Comparison of ENCODE assay signal across 19 cellular contexts in the genomic region with DNA sequence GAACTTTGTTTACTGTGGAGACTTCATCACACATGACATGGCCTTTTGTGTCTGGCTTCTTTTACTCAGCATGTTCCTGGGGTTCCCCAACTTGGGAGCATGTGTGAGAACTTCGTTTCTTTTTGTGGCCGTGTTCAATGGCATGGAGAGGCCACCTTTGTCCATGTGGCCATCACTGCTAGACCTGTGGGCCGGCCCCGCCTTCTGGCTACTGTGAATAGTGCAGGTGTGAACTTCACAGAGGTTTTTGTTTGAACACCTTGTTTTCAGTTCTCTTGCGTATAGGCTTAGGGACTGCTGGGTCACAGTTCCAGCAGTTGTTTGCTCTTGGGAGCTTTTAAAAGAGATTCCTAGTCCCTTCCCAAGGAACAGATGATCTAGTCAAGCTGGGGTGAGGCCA. TPM values are rescaled to one million over a fixed set of nuclear protein-coding genes. Genes with fewer than 3 reads are reported as not detected.
DNase-seq lines count a peak whose midpoint lies in the region; ATAC-seq, FAIRE-seq and TF ChIP-seq lines count a peak whose summit lies in the region.
"Had no signal": no experiment of that assay in that cellular context is flagged by ENCODE, and none has a peak within 500 bp of the region (broad histone marks: within the 10 kb centered on the region; RNA-seq: fewer than 3 reads in every experiment).

No MANE protein-coding gene starts in this region.

- no peaks in the 10 kb centered on the region for H3K4me1 Mint-ChIP-seq in HFFc6 (ENCODE audit: low read depth)
- H3K4me1 Mint-ChIP-seq: stimulated activated effector memory CD8-positive, alpha-beta T cell treated with anti-CD3 and anti-CD28 coated beads, Interleukin-12 subunit alpha, Interleukin-12 subunit beta, amount 100 ng/mL, for 72 hours had no signal

- no peak overlapping the region for H3K4me2 ChIP-seq in GM12878 (ENCODE audit: control insufficient read depth, insufficient read depth)

- H2AFZ ChIP-seq in GM12878 (ENCODE audit: control insufficient read depth, low read depth, low read length) = no peak overlapping the region

- POLR2A ChIA-PET in AG04450 (lab: Yijun Ruan, JAX) (no interaction called here), GM12878 (lab: Charles Lee) (no interaction called here)

- no peak overlapping the region for H3K4me3 ChIP-seq in AG04450 (ENCODE audit: low read depth, low read length)
- no peak overlapping the region for H3K4me3 ChIP-seq in GM12878
- H3K4me3 ChIP-seq in right lobe of liver = no peak overlapping the region
- H3K4me3 ChIP-seq: dorsolateral prefrontal cortex had no signal

- H3K79me2 ChIP-seq in GM12878 (ENCODE audit: control insufficient read depth, insufficient read depth, low read length) = no peaks in the 10 kb centered on the region

- in situ Hi-C loops in GM12878 (cut with MboI) (no loop called here), GM13977 (cut with MboI; ENCODE audit: low pct_unique_long_range_greater_than_20kb, low sequenced_read_pairs, unreplicated experiment) (no loop called here)

- H3K9me3 ChIP-seq in AG04450 (ENCODE audit: control insufficient read depth, insufficient read depth, low read length) = no peaks in the 10 kb centered on the region; the same call in 1 of the 2 replicates
- H3K9me3 ChIP-seq in GM12878 (replicated peaks; ENCODE audit: control insufficient read depth, insufficient read depth, low read length) = no peaks in the 10 kb centered on the region
- H3K9me3 ChIP-seq in right lobe of liver = no peaks in the 10 kb centered on the region

- BruUV-seq in GM12878 (replicated peaks; lab: Mats Ljungman, UMichigan) = TSS peak; percentile 45

- intact Hi-C loops in GM12878 (cut with micrococcal nuclease; ENCODE audit: unreplicated experiment) (no loop called here), right lobe of liver (cut with DNase I) (loop anchor here (10.0 kb wide), 2 partner anchors 124 to 224 kb away; no protein-coding TSS in a partner anchor)

- H3K9me3 Mint-ChIP-seq in HFFc6 = no peaks in the 10 kb centered on the region
- H3K9me3 Mint-ChIP-seq: activated naive CD8-positive, alpha-beta T cell treated with anti-CD3 and anti-CD28 coated beads, Interleukin-2, amount 50 U/mL, for 24 hours; stimulated activated effector memory CD8-positive, alpha-beta T cell treated with anti-CD3 and anti-CD28 coated beads, Interleukin-12 subunit alpha, Interleukin-12 subunit beta, amount 100 ng/mL, for 72 hours had no signal

- no peak for TF ChIP-seq RAD21 in GM12878 (IDR thresholded peaks at IDR 0.05; ENCODE audit: insufficient read depth, low read depth, low read length)

- no peaks in the 10 kb centered on the region for H4K20me1 ChIP-seq in GM12878 (ENCODE audit: control insufficient read depth, insufficient read depth)

- TF ChIP-seq POLR2A in GM12878 (IDR thresholded peaks at IDR 0.05; ENCODE audit: low read depth, low read length) = no peak
- TF ChIP-seq POLR2A in right lobe of liver (IDR thresholded peaks at IDR 0.05) = no peak

- H3K36me3 ChIP-seq in GM12878 (ENCODE audit: control insufficient read depth in 2 of 2, insufficient read depth in 2 of 2, low read length in 1 of 2) (peaks cover 0 to 3% of the 10 kb centered on the region in 2 experiments; a peak in 3 of 4 replicates), right lobe of liver (peaks cover 0 to 7% (median under 1%) of the 10 kb centered on the region in 4 donors)

- FAIRE-seq in GM12878 (lab: Jason Lieb, UNC) = no peak

- DNase-seq in AG04450 (ENCODE audit: low read depth, low spot score) (no peak), HFFc6 (no peak), GM12878 (ENCODE audit: low read depth, low spot score) (no peak), right lobe of liver (peak in 1 of 3 donors; percentile 37), GM13977 (ENCODE audit: low spot score) (no peak), NAMALWA (ENCODE audit: low spot score) (no peak)
- DNase-seq: activated CD8-positive, alpha-beta memory T cell treated with anti-CD3 and anti-CD28 coated beads, Interleukin-2, amount 50 U/mL, for 48 hours; activated naive CD8-positive, alpha-beta T cell treated with anti-CD3 and anti-CD28 coated beads, Interleukin-2, amount 50 U/mL, for 24 hours; foreskin melanocyte; GF-D8; NCI-H1436; stimulated activated CD4-positive, alpha-beta T cell treated with anti-CD3 and anti-CD28 coated beads, Interleukin-2, amount 100 ng/mL, for 24 hours had no signal

- H3K27ac ChIP-seq in AG04450 (ENCODE audit: low read depth, low read length) = no peak overlapping the region
- no peak overlapping the region for H3K27ac ChIP-seq in GM12878 (ENCODE audit: control insufficient read depth, insufficient read depth)
- H3K27ac ChIP-seq in right lobe of liver = no peak overlapping the region

- H3K4me1 ChIP-seq in GM12878 (ENCODE audit: control insufficient read depth, insufficient read depth, low read length) (no peaks in the 10 kb centered on the region), right lobe of liver (no peaks in the 10 kb centered on the region)

- CTCF ChIA-PET in AG04450 (lab: Charles Lee) = interaction anchor here (1.5 kb wide), 1 partner anchor 15 kb away, joined by 3 read pairs; no protein-coding TSS in a partner anchor
- CTCF ChIA-PET in GM12878 (lab: Yijun Ruan, JAX) = interaction anchor here (2.8 kb wide), 1 partner anchor 17 kb away, joined by 10 read pairs; no protein-coding TSS in a partner anchor

- H3K9ac ChIP-seq in GM12878 (ENCODE audit: control insufficient read depth, insufficient read depth, low read length) = no peak overlapping the region

- peaks cover 9% of the 10 kb centered on the region; the same call in 1 of the 2 replicates for H3K36me3 Mint-ChIP-seq in HFFc6 (ENCODE audit: low read depth)

- TF ChIP-seq EP300 in GM12878 (IDR thresholded peaks at IDR 0.05; ENCODE audit: borderline replicate concordance in 1 of 2, control insufficient read depth in 1 of 2, low read depth in 2 of 2, low read length in 2 of 2) = no peak

- H3K27ac Mint-ChIP-seq in HFFc6 = no peak overlapping the region
- H3K27ac Mint-ChIP-seq: activated naive CD8-positive, alpha-beta T cell treated with anti-CD3 and anti-CD28 coated beads, Interleukin-2, amount 50 U/mL, for 24 hours; stimulated activated effector memory CD8-positive, alpha-beta T cell treated with anti-CD3 and anti-CD28 coated beads, Interleukin-12 subunit alpha, Interleukin-12 subunit beta, amount 100 ng/mL, for 72 hours had no signal

- peaks cover 11% of the 10 kb centered on the region for H3K27me3 Mint-ChIP-seq in HFFc6 (ENCODE audit: insufficient read depth)

- ATAC-seq in GM12878 = peak; percentile 38; the same call in 1 of the 3 replicates
- ATAC-seq in right lobe of liver = peak in 3 of 4 donors; percentile 29 to 47 (median 40)
- no peak for ATAC-seq in HG02759 (IDR thresholded peaks at IDR 0.05; ENCODE audit: unreplicated experiment)
- ATAC-seq in HG03378 (IDR thresholded peaks at IDR 0.05; ENCODE audit: unreplicated experiment) = no peak
- ATAC-seq: activated naive CD8-positive, alpha-beta T cell treated with anti-CD3 and anti-CD28 coated beads, Interleukin-2, amount 50 U/mL, for 24 hours; stimulated activated effector memory CD8-positive, alpha-beta T cell treated with anti-CD3 and anti-CD28 coated beads, Interleukin-12 subunit alpha, Interleukin-12 subunit beta, amount 100 ng/mL, for 72 hours had no signal

- H3K27me3 ChIP-seq in AG04450 (ENCODE audit: control insufficient read depth, insufficient read depth, low read length) (peaks cover 20% of the 10 kb centered on the region), GM12878 (replicated peaks in 1 of 2; ENCODE audit: control insufficient read depth in 2 of 2, insufficient read depth in 2 of 2, low read length in 1 of 2) (no peaks in the 10 kb centered on the region; a peak in 2 of 4 replicates), right lobe of liver (no peaks in the 10 kb centered on the region)
- H3K27me3 ChIP-seq: dorsolateral prefrontal cortex had no signal

- 66% methylated on average over 5 of the region's 5 CpGs for WGBS in GM12878 (ENCODE audit: insufficient coverage, insufficient replicate concordance, low lambda C conversion rate, missing lambda C conversion rate)
- WGBS in right lobe of liver (ENCODE audit: insufficient coverage, low coverage, low lambda C conversion rate, missing lambda C conversion rate) = 66% methylated on average over 5 of the region's 5 CpGs

- RAD21 ChIA-PET in GM12878 (lab: Charles Lee; ENCODE audit: unreplicated experiment) = no interaction called here

- TF ChIP-seq CTCF in AG04450 (IDR thresholded peaks at IDR 0.05; ENCODE audit: low read depth, low read length) (0 out of 2 replicates have a peak, but pooled peaks have one; percentile 10), HFFc6 (IDR thresholded peaks at IDR 0.05) (peak; percentile 37), GM12878 (IDR thresholded peaks at IDR 0.05 in 2 of 3, conservative IDR thresholded peaks at IDR 0.05 in 1 of 3; ENCODE audit: control insufficient read depth in 2 of 3, extremely low read depth in 1 of 3, insufficient read depth in 1 of 3, low read depth in 3 of 3, low read length in 3 of 3) (no peak), right lobe of liver (IDR thresholded peaks at IDR 0.05) (peak in 2 of 4 donors; percentile 10 to 19), GM13977 (IDR thresholded peaks at IDR 0.05; ENCODE audit: extremely low read depth, insufficient read depth, missing control alignments) (no peak)

- H3K4me3 Mint-ChIP-seq in HFFc6 = no peak overlapping the region
- H3K4me3 Mint-ChIP-seq: activated naive CD8-positive, alpha-beta T cell treated with anti-CD3 and anti-CD28 coated beads, Interleukin-2, amount 50 U/mL, for 24 hours; stimulated activated effector memory CD8-positive, alpha-beta T cell treated with anti-CD3 and anti-CD28 coated beads, Interleukin-12 subunit alpha, Interleukin-12 subunit beta, amount 100 ng/mL, for 72 hours had no signal

- SMC1A ChIA-PET in GM12878 (lab: Charles Lee; ENCODE audit: uncharacterized antibody, unreplicated experiment) = no interaction called here

RNA-seq across cellular contexts. Expression of a gene that starts 5.7 kb away (rescaled TPM):
- polyA plus RNA-seq in AG04450 (2011; rRNA removed) (not detected in 2 replicates), GM12878 (2011; rRNA removed) (not detected in 2 replicates), GM12878 (2014; fragmentation: Illumina TruSeq; extraction: Trizol) (not detected in 2 replicates), GM12878 (2014; fragmentation: Nextera tagmentation; extraction: Ambion mirVana) (not detected), GM12878 (2014; rRNA removed) (not detected in 2 replicates), GM12878 (2016; fragmentation: Nextera tagmentation; extraction: Ambion mirVana) (not detected)
- not detected in 2 replicates for polyA minus RNA-seq in AG04450 (2011; rRNA and poly(A)+ RNA removed)
- total RNA-seq in HFFc6 (2021; fragmentation: NEBNext Ultra II Directional; extraction: Animal tissue kit (Norgen Biotek cat#: 25700)) = not detected
- total RNA-seq in GM12878 (2013; cell fraction: nucleolus; rRNA removed) = not detected in 2 replicates
- total RNA-seq in GM12878 (2014; rRNA removed) (not detected in 2 replicates), GM12878 (2014; rRNA removed; fragmentation: Illumina TruSeq; extraction: Trizol) (not detected in 2 replicates), GM12878 (2021) (not detected in 2 replicates), right lobe of liver (not detected)
- polyA plus RNA-seq in GM12878 (2011; ENCODE audit: low read depth) = not detected
- polyA plus RNA-seq in GM12878 (2011; cell fraction: cytosol; rRNA removed) = not detected in 2 replicates
- not detected in 2 replicates for polyA plus RNA-seq in GM12878 (2011; cell fraction: nucleus; rRNA removed)
- not detected in 2 replicates for polyA plus RNA-seq in GM12878 (2012)
- polyA minus RNA-seq in GM12878 (2011; rRNA and poly(A)+ RNA removed) = not detected in 2 replicates
- polyA minus RNA-seq in GM12878 (2011; cell fraction: cytosol; rRNA and poly(A)+ RNA removed) = not detected in 2 replicates
- polyA minus RNA-seq in GM12878 (2011; cell fraction: nucleus; rRNA and poly(A)+ RNA removed) = not detected in 2 replicates
- total RNA-seq: lower leg skin, omental fat pad had no signal
- polyA plus RNA-seq: BJ had no signal

Comparison
In these comparisons a context has a peak if more than half of its experiments do, and no peak if none do; other contexts are left out.
1. CTCF ChIP-seq: peak in AG04450 (single experiment) and HFFc6 (single experiment); none in GM12878 (0 of 3) and GM13977 (single experiment).
2. ATAC-seq: peak in GM12878 (single experiment) and right lobe of liver (3 of 4); none in HG02759 (single experiment) and HG03378 (single experiment).